Comparison of ENCODE assay signal across 8 cellular contexts in genomic region chrX:73944582-73944947, GRCh38.
DNase-seq lines count a peak whose midpoint lies in the region; ATAC-seq and TF ChIP-seq lines count a peak whose summit lies in the region.

No MANE protein-coding gene starts in this region.

- H3K4me3 ChIP-seq in AG10803 (ENCODE audit: low read length) (peak overlapping the region; percentile 80), HCT116 (replicated peaks in 1 of 2; ENCODE audit: low read depth in 1 of 2, low read length in 2 of 2) (peak overlapping the region; percentile 77 to 79), iPS-18c (ENCODE audit: insufficient read depth, low read depth, low read length) (peak overlapping the region; percentile 84)

- H2AFZ ChIP-seq in HCT116 (ENCODE audit: low read depth, low read length, poor library complexity, severe bottlenecking): no peak overlapping the region

- peak overlapping the region; percentile 89 for H3K9ac ChIP-seq in HCT116 (ENCODE audit: low read length)

- TF ChIP-seq CTCF in AG10803 (conservative IDR thresholded peaks at IDR 0.05; ENCODE audit: low read length) (no peak), HCT116 (IDR thresholded peaks at IDR 0.05 in 2 of 3, conservative IDR thresholded peaks at IDR 0.05 in 1 of 3; ENCODE audit: borderline replicate concordance in 1 of 3, insufficient read depth in 1 of 3, low read depth in 2 of 3, low read length in 2 of 3) (no peak)

- no peaks in the 10 kb centered on the region for H3K9me2 ChIP-seq in HCT116 (ENCODE audit: insufficient read depth)

- peak overlapping the region; percentile 96 to 97 for H3K27ac Mint-ChIP-seq in activated naive CD4-positive, alpha-beta T cell treated with anti-CD3 and anti-CD28 coated beads, Interleukin-2, amount 50 U/mL, for 72 hours

- RAD21 ChIA-PET in HCT116 (lab: Charles Lee; ENCODE audit: low non-redundant PET in 1 of 2, low total read pairs in 2 of 2, uncharacterized antibody in 2 of 2, unreplicated experiment in 2 of 2): interaction anchor here in 1 of 2 experiments (0.6 kb wide), 1 partner anchor 27 kb away, joined by 3 read pairs; no protein-coding TSS in a partner anchor

- TF ChIP-seq RAD21 in HCT116 (IDR thresholded peaks at IDR 0.05; ENCODE audit: low read depth): no peak

- CTCF ChIA-PET in HCT116 (lab: Charles Lee): no interaction called here

- no peaks in the 10 kb centered on the region for H3K9me3 ChIP-seq in HCT116 (ENCODE audit: control insufficient read depth in 1 of 2, insufficient read depth in 1 of 2, low read depth in 1 of 2, low read length in 2 of 2)
- no peaks in the 10 kb centered on the region for H3K9me3 ChIP-seq in iPS-18c (ENCODE audit: control insufficient read depth, insufficient read depth, low read length)

- no peak for TF ChIP-seq POLR2A in HCT116 (IDR thresholded peaks at IDR 0.05; ENCODE audit: borderline replicate concordance, extremely low read depth, insufficient read depth, insufficient read length)

- peak overlapping the region; percentile 82 for H3K4me2 ChIP-seq in HCT116 (ENCODE audit: low read length)

- ATAC-seq in HCT116 (peak; percentile 43), GM18873 (IDR thresholded peaks at IDR 0.05; ENCODE audit: low FRiP score, unreplicated experiment) (no peak)
- no peak for ATAC-seq in activated naive CD4-positive, alpha-beta T cell treated with anti-CD3 and anti-CD28 coated beads, Interleukin-2, amount 50 U/mL, for 72 hours

- H3K36me3 Mint-ChIP-seq in activated naive CD4-positive, alpha-beta T cell treated with anti-CD3 and anti-CD28 coated beads, Interleukin-2, amount 50 U/mL, for 72 hours: peaks cover 5 to 15% of the 10 kb centered on the region in 2 donors

- POLR2A ChIA-PET in HCT116 (lab: Charles Lee): no interaction called here

- H3K27me3 ChIP-seq in HCT116 (ENCODE audit: insufficient read depth, low read length): no peaks in the 10 kb centered on the region

- H3K36me3 ChIP-seq in HCT116 (ENCODE audit: control insufficient read depth in 1 of 2, insufficient read depth in 2 of 2, low read length in 2 of 2): peaks cover 0 to 3% of the 10 kb centered on the region in 2 experiments; a peak in 2 of 4 replicates

- TSS peak; percentile 62 for BruUV-seq in HCT116 (replicated peaks; lab: Mats Ljungman, UMichigan)

- no peaks in the 10 kb centered on the region for H4K20me1 ChIP-seq in HCT116 (ENCODE audit: insufficient read depth)

- intact Hi-C loops in HCT116 (cut with micrococcal nuclease): no loop called here

- H3K9me3 Mint-ChIP-seq in activated naive CD4-positive, alpha-beta T cell treated with anti-CD3 and anti-CD28 coated beads, Interleukin-2, amount 50 U/mL, for 72 hours: no peaks in the 10 kb centered on the region

- H3K4me1 ChIP-seq in HCT116 (ENCODE audit: control insufficient read depth in 1 of 2, insufficient read depth in 2 of 2, low read length in 2 of 2): peaks cover 2 to 3% of the 10 kb centered on the region in 2 experiments; a peak in 1 of 4 replicates

- H3K27ac ChIP-seq in HCT116 (ENCODE audit: low read depth, low read length) (peak overlapping the region; percentile 50), substantia nigra (ENCODE audit: low read depth, low read length, poor library complexity, severe bottlenecking) (peak overlapping the region; percentile 49)

- peaks cover 52% of the 10 kb centered on the region for H3K79me2 ChIP-seq in HCT116 (ENCODE audit: insufficient read depth, low read length)

- no peak for DNase-seq in AG10803 (ENCODE audit: low read depth)
- DNase-seq in HCT116 (ENCODE audit: low read depth, low spot score): no peak
- DNase-seq in activated naive CD4-positive, alpha-beta T cell treated with anti-CD3 and anti-CD28 coated beads, Interleukin-2, amount 50 U/mL, for 72 hours (ENCODE audit: low spot score in 2 of 2): no peak
- DNase-seq in substantia nigra (lab: John Stamatoyannopoulos, UW): no peak
- no peak for DNase-seq in cerebellum (ENCODE audit: low spot score)
- no peak for DNase-seq in effector CD8-positive, alpha-beta T cell (lab: John Stamatoyannopoulos, UW)

TF ChIP-seq in HCT116, 20 proteins besides CTCF, POLR2A, EP300 and RAD21:
- TF ChIP-seq ZFX (IDR thresholded peaks at IDR 0.05): peak; percentile 24
- no peak for TF ChIP-seq EZH2 (IDR thresholded peaks at IDR 0.05)
